8 cellular contexts compared by ENCODE assay signal in genomic region chr6:166313255-166314070, GRCh38. TPM values are rescaled to one million over a fixed set of nuclear protein-coding genes. Genes with fewer than 3 reads are reported as not detected.
DNase-seq lines count a peak whose midpoint lies in the region; ATAC-seq and TF ChIP-seq lines count a peak whose summit lies in the region.

No MANE protein-coding gene starts in this region.

- no peak overlapping the region for H3K4me2 ChIP-seq in Loucy (ENCODE audit: low read depth, low read length, poor library complexity, severe bottlenecking)

- ATAC-seq in GM21717 (IDR thresholded peaks at IDR 0.05; ENCODE audit: unreplicated experiment), result peak; percentile 72

- no peaks in the 10 kb centered on the region for H4K20me1 ChIP-seq in Loucy (ENCODE audit: insufficient read depth, low read length, poor library complexity, severe bottlenecking)

- no peaks in the 10 kb centered on the region for H3K4me1 ChIP-seq in Loucy (ENCODE audit: insufficient read depth, low read length, poor library complexity, severe bottlenecking)

- H3K27me3 ChIP-seq in Loucy (ENCODE audit: insufficient read depth, low read length, poor library complexity, severe bottlenecking), result no peaks in the 10 kb centered on the region

- H2AFZ ChIP-seq in Loucy (ENCODE audit: low read length), result peak overlapping the region; percentile 6; the same call in 1 of the 2 replicates

- H3K9me3 ChIP-seq in Loucy (ENCODE audit: insufficient read depth, low read depth, low read length), result no peaks in the 10 kb centered on the region

- H3K9me2 ChIP-seq in Loucy (replicated peaks; ENCODE audit: low read depth, low read length), result no peaks in the 10 kb centered on the region

- DNase-seq in GDM1 (lab: John Stamatoyannopoulos, UW) (peak; percentile 53), endothelial cell (ENCODE audit: low spot score) (peak; percentile 54), myocyte (ENCODE audit: low read depth) (peak; percentile 28), SW 1271 (lab: John Stamatoyannopoulos, UW) (no peak), T-helper 9 cell (no peak)

- H3K27ac Mint-ChIP-seq in endothelial cell (ENCODE audit: unreplicated experiment), result no peak overlapping the region

- no peaks in the 10 kb centered on the region for H3K79me2 ChIP-seq in Loucy (ENCODE audit: insufficient read depth, low read length)

- H3F3A ChIP-seq in Loucy (ENCODE audit: low read depth), result no peaks in the 10 kb centered on the region

- no peak overlapping the region for H3K4me3 ChIP-seq in Loucy (ENCODE audit: low read length, poor library complexity, severe bottlenecking)
- no peak overlapping the region for H3K4me3 ChIP-seq in WI38 (ENCODE audit: low read depth, low read length)

- TF ChIP-seq CTCF in Loucy (conservative IDR thresholded peaks at IDR 0.05; ENCODE audit: low read length), result peak; percentile 87
- TF ChIP-seq CTCF in WI38 (IDR thresholded peaks at IDR 0.05; ENCODE audit: low read depth, low read length), result peak; percentile 70
- peak; percentile 54 for TF ChIP-seq CTCF in endothelial cell (IDR thresholded peaks at IDR 0.05; ENCODE audit: unreplicated experiment)

- no peak overlapping the region for H3K9ac ChIP-seq in Loucy (ENCODE audit: low read depth, low read length, poor library complexity, severe bottlenecking)

- peaks cover 12% of the 10 kb centered on the region for H3K4me1 Mint-ChIP-seq in endothelial cell (ENCODE audit: unreplicated experiment)

- peaks cover under 1% of the 10 kb centered on the region for H3K36me3 Mint-ChIP-seq in endothelial cell (ENCODE audit: low read depth, unreplicated experiment)

- peaks cover 11% of the 10 kb centered on the region for H3K27me3 Mint-ChIP-seq in endothelial cell (ENCODE audit: unreplicated experiment)

- no peaks in the 10 kb centered on the region for H3K36me3 ChIP-seq in Loucy (ENCODE audit: insufficient read depth, low read length)

- H3K9me3 Mint-ChIP-seq in endothelial cell (ENCODE audit: unreplicated experiment), result no peaks in the 10 kb centered on the region

- H3K4me3 Mint-ChIP-seq in endothelial cell (ENCODE audit: unreplicated experiment), result no peak overlapping the region

RNA-seq across cellular contexts. Expression of gene PRR18, which starts 5.3 kb away (rescaled TPM):
- total RNA-seq in endothelial cell (ENCODE audit: unreplicated experiment) (1.1 TPM), myocyte (0.21 TPM in 1 of 2 replicates, not detected in the other)
- not detected for polyA plus RNA-seq in myocyte (2012)

RNA-seq across cellular contexts. Expression of gene SFT2D1, which starts 28.9 kb away (rescaled TPM):
- 29.1 TPM for total RNA-seq in endothelial cell (ENCODE audit: unreplicated experiment)
- total RNA-seq in myocyte, result 28.8 and 38.1 TPM in 2 replicates
- 33.6 TPM for polyA plus RNA-seq in myocyte (2012)

Comparison
In these comparisons a context has a peak if more than half of its experiments do, and no peak if none do; other contexts are left out.
1. DNase-seq: peak in GDM1 (single experiment), endothelial cell (single experiment) and myocyte (single experiment); none in SW 1271 (0 of 2) and T-helper 9 cell (single experiment).
2. Peak in every context shown above with its lines, with median percentiles within 50 percentile points of each other: CTCF ChIP-seq.